ENCODE assay signal across 1 cellular context in the genomic region with DNA sequence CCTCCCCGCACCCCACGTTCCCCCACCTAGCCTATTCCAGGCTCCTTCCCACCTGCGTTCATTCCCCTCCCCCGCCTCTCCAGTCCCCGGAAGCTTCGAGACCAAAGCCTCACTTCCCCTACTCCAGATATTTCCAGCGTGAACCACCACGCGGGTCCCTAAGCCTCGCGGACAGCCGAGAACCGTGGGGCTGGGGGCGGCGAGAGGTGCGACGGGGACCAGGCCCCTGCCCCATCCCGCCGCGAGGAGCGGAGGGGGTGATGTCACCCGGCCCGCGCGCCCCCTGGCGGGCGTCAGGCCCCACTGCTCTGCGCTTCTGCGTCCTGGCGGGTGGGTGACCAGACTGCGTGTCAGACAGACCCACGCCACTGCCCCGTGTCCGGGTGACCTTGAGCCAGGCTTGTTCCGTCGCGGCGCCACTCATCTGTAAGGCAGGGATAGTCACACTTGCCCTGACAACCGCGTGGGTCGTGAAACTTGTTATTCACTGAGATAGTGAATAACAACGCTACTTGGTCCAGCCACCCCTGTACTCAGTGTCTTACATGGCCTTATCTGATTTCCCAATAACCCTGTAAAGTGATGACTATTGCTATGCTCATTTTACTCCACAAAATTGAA.
TF ChIP-seq lines count a peak whose summit lies in the region.

No MANE protein-coding gene starts in this region.

TF ChIP-seq in liver, 16 proteins besides CTCF, POLR2A, EP300 and RAD21 (continued from another document):
- no peak for TF ChIP-seq REST (IDR thresholded peaks at IDR 0.05)
